9 cellular contexts compared by ENCODE assay signal in genomic region chr6:157667211-157668033, GRCh38.
DNase-seq lines count a peak whose midpoint lies in the region; ATAC-seq, FAIRE-seq and TF ChIP-seq lines count a peak whose summit lies in the region.
"Had no signal": no experiment of that assay in that cellular context is flagged by ENCODE, and none has a peak within 500 bp of the region (broad histone marks: within the 10 kb centered on the region; RNA-seq: fewer than 3 reads in every experiment).

No MANE protein-coding gene starts in this region.

- DNase-seq in NCI-H1436 (lab: John Stamatoyannopoulos, UW) (peak; percentile 47), NCI-H1436 treated with DMSO at 0.1 percent for 48 hours (lab: John Stamatoyannopoulos, UW) (no peak), HuH-7 (ENCODE audit: low spot score) (peak; percentile 97), Panc1 (ENCODE audit: low read depth, low spot score) (peak; percentile 57), frontal cortex (ENCODE audit: low spot score in 2 of 2) (peak; percentile 69 to 72), pons (ENCODE audit: low spot score) (peak; percentile 85)
- DNase-seq in activated effector memory CD4-positive, alpha-beta T cell treated with anti-CD3 and anti-CD28 coated beads, Interleukin-2, amount 50 U/mL, for 16 hours: peak; percentile 77

- peaks cover 13% of the 10 kb centered on the region for H3K4me1 ChIP-seq in Panc1 (ENCODE audit: control insufficient read depth, insufficient read depth, low read length)

- CTCF ChIA-PET in Panc1 (lab: Charles Lee): interaction anchor here (0.7 to 0.8 kb wide), 2 partner anchors 180 to 241 kb away, joined by 3 read pairs; no protein-coding TSS in a partner anchor

- no peak overlapping the region for H3K27ac ChIP-seq in Panc1 (ENCODE audit: low read length)
- H3K27ac ChIP-seq: neutrophil had no signal

- in situ Hi-C loops in Panc1 (cut with HindIII; ENCODE audit: low pct_unique_long_range_greater_than_20kb, low sequenced_read_pairs): loop anchor here (25.0 kb wide), 1 partner anchor 355 kb away; the partner anchor contains the start of gene TMEM242

- ATAC-seq in Panc1 (peak; percentile 73), HG02938 (IDR thresholded peaks at IDR 0.05; ENCODE audit: unreplicated experiment) (no peak)

- POLR2A ChIA-PET in Panc1 (lab: Charles Lee): no interaction called here

- peak; percentile 70 for FAIRE-seq in frontal cortex (lab: Jason Lieb, UNC)

- peak; percentile 90 for TF ChIP-seq CTCF in Panc1 (IDR thresholded peaks at IDR 0.05)

- TSS peak; percentile 80 for BruUV-seq in Panc1 (replicated peaks; lab: Mats Ljungman, UMichigan)

- no peak overlapping the region for H3K4me3 ChIP-seq in Panc1 (ENCODE audit: low read depth in 2 of 2, low read length in 2 of 2)

- intact Hi-C loops in Panc1 (cut with micrococcal nuclease; ENCODE audit: unreplicated experiment): loop anchor here (2.0 to 5.0 kb wide), 2 partner anchors 285 to 353 kb away; partner anchors contain the start of gene ZDHHC14

- H3K27me3 ChIP-seq in Panc1 (ENCODE audit: control insufficient read depth, insufficient read depth, low read length): no peaks in the 10 kb centered on the region
- H3K27me3 ChIP-seq: neutrophil had no signal

- no peaks in the 10 kb centered on the region for H3K36me3 ChIP-seq in Panc1 (ENCODE audit: control insufficient read depth, insufficient read depth, low read length)
- H3K36me3 ChIP-seq: neutrophil had no signal

- H3K9me3 ChIP-seq in Panc1 (ENCODE audit: control insufficient read depth, insufficient read depth, low read depth, low read length): no peaks in the 10 kb centered on the region
- H3K9me3 ChIP-seq: neutrophil had no signal
